8 cellular contexts compared by ENCODE assay signal in the genomic region with DNA sequence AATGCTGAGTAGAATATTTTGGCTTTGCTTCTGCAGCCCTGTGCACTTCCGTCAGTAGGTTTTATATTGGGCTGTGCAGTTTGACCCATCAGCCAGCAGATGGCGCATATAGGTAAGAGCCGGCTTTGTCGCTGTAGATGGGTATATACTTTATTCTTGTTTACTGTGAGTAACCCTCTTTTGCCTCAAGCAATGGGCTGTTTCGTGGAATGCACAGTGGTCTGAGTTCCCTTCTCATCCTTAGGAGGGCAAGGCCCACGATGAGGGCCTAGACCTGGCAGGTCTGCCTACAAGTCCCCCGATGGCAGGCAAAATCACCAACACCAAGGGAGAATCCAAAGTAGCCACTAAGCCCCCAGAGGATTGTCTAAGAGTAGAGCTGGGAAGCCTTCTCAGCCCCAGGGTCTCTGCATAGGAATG.
DNase-seq lines count a peak whose midpoint lies in the region; ATAC-seq and TF ChIP-seq lines count a peak whose summit lies in the region.

No MANE protein-coding gene starts in this region.

- H3K4me1 Mint-ChIP-seq in Caco-2 (ENCODE audit: low read depth, unreplicated experiment): no peaks in the 10 kb centered on the region
- H3K4me1 Mint-ChIP-seq in naive thymus-derived CD4-positive, alpha-beta T cell: no peaks in the 10 kb centered on the region

- H3K4me1 ChIP-seq in Caco-2: no peaks in the 10 kb centered on the region
- H3K4me1 ChIP-seq in naive thymus-derived CD4-positive, alpha-beta T cell (ENCODE audit: control insufficient read depth in 2 of 2, insufficient read depth in 2 of 2, low read length in 2 of 2): no peaks in the 10 kb centered on the region

- H3K9me3 ChIP-seq in Caco-2: no peaks in the 10 kb centered on the region
- H3K9me3 ChIP-seq in naive thymus-derived CD4-positive, alpha-beta T cell (ENCODE audit: control insufficient read depth in 2 of 3, low read length in 3 of 3): no peaks in the 10 kb centered on the region

- H3K4me3 Mint-ChIP-seq in Caco-2 (ENCODE audit: unreplicated experiment): no peak overlapping the region
- H3K4me3 Mint-ChIP-seq in naive thymus-derived CD4-positive, alpha-beta T cell: no peak overlapping the region

- H3K27me3 ChIP-seq in Caco-2 (replicated peaks; ENCODE audit: control insufficient read depth, insufficient read depth, low read length): no peaks in the 10 kb centered on the region
- H3K27me3 ChIP-seq in naive thymus-derived CD4-positive, alpha-beta T cell (ENCODE audit: control insufficient read depth in 2 of 2, insufficient read depth in 2 of 2, low read length in 2 of 2): no peaks in the 10 kb centered on the region

- in situ Hi-C loops in SK-MEL-5 (cut with HindIII; ENCODE audit: low pct_unique_long_range_greater_than_20kb, low sequenced_read_pairs): no loop called here

- DNase-seq in Caco-2 (peak; percentile 65 to 66), NCI-H1048 (lab: John Stamatoyannopoulos, UW) (peak; percentile 67), SK-MEL-5 (ENCODE audit: low read depth, low spot score) (peak; percentile 88), epidermal melanocyte (ENCODE audit: insufficient read length, low spot score) (peak; percentile 16)
- DNase-seq in naive thymus-derived CD4-positive, alpha-beta T cell: peak in 1 of 9 donors; percentile 15
- DNase-seq in activated CD4-positive, CD25-positive, alpha-beta regulatory T cell treated with anti-CD3 and anti-CD28 coated beads, Interleukin-2, amount 50 U/mL, for 72 hours: no peak

- no TSS peak for BruUV-seq in Caco-2 (replicated peaks; lab: Mats Ljungman, UMichigan)

- intact Hi-C loops in Caco-2 (cut with micrococcal nuclease; ENCODE audit: unreplicated experiment): loop anchor here (1.0 to 5.0 kb wide), 2 partner anchors 212 to 1002 kb away; no protein-coding TSS in a partner anchor
- intact Hi-C loops in naive thymus-derived CD4-positive, alpha-beta T cell (cut with micrococcal nuclease): loop anchor here in 1 of 2 donors (2.0 to 5.0 kb wide), 3 partner anchors 1002 to 1457 kb away; a partner anchor contains a TSS

- peak; percentile 84 to 89 for TF ChIP-seq CTCF in Caco-2 (IDR thresholded peaks at IDR 0.05; ENCODE audit: insufficient read depth in 1 of 2, low read depth in 1 of 2, low read length in 1 of 2, severe bottlenecking in 1 of 2, unreplicated experiment in 1 of 2)

- no peaks in the 10 kb centered on the region for H3K36me3 Mint-ChIP-seq in Caco-2 (ENCODE audit: insufficient read depth, unreplicated experiment)
- H3K36me3 Mint-ChIP-seq in naive thymus-derived CD4-positive, alpha-beta T cell: peaks cover 0 to 4% (median 0%) of the 10 kb centered on the region in 5 donors

- POLR2A ChIA-PET in Caco-2 (lab: Charles Lee): no interaction called here
- POLR2A ChIA-PET in naive thymus-derived CD4-positive, alpha-beta T cell (lab: Charles Lee): no interaction called here

- no peak overlapping the region for H3K27ac Mint-ChIP-seq in Caco-2 (ENCODE audit: unreplicated experiment)
- no peak overlapping the region for H3K27ac Mint-ChIP-seq in naive thymus-derived CD4-positive, alpha-beta T cell

- no peak overlapping the region for H3K27ac ChIP-seq in naive thymus-derived CD4-positive, alpha-beta T cell (ENCODE audit: low read depth, low read length)

- CTCF ChIA-PET in Caco-2 (lab: Charles Lee): no interaction called here
- CTCF ChIA-PET in naive thymus-derived CD4-positive, alpha-beta T cell (lab: Charles Lee): no interaction called here

- no peaks in the 10 kb centered on the region for H3K36me3 ChIP-seq in Caco-2 (ENCODE audit: control insufficient read depth, insufficient read depth, low read length)
- no peaks in the 10 kb centered on the region for H3K36me3 ChIP-seq in naive thymus-derived CD4-positive, alpha-beta T cell (ENCODE audit: control insufficient read depth in 2 of 3, insufficient read depth in 3 of 3, low read length in 3 of 3)

- H3K9me3 Mint-ChIP-seq in Caco-2 (ENCODE audit: unreplicated experiment): no peaks in the 10 kb centered on the region
- H3K9me3 Mint-ChIP-seq in naive thymus-derived CD4-positive, alpha-beta T cell: peaks cover 0 to 13% (median 5%) of the 10 kb centered on the region in 11 donors

- ATAC-seq in GM18520 (IDR thresholded peaks at IDR 0.05; ENCODE audit: unreplicated experiment) (peak; percentile 90), HG02870 (IDR thresholded peaks at IDR 0.05; ENCODE audit: unreplicated experiment) (peak; percentile 98)
- ATAC-seq in naive thymus-derived CD4-positive, alpha-beta T cell: peak; percentile 60

- no peak overlapping the region for H3K4me3 ChIP-seq in Caco-2 (ENCODE audit: low read depth, low read length)
- no peak overlapping the region for H3K4me3 ChIP-seq in naive thymus-derived CD4-positive, alpha-beta T cell (ENCODE audit: low read length)

- H3K27me3 Mint-ChIP-seq in Caco-2 (ENCODE audit: insufficient read depth, unreplicated experiment): peaks cover 4% of the 10 kb centered on the region
- H3K27me3 Mint-ChIP-seq in naive thymus-derived CD4-positive, alpha-beta T cell: no peaks in the 10 kb centered on the region
